In the genomic region with DNA sequence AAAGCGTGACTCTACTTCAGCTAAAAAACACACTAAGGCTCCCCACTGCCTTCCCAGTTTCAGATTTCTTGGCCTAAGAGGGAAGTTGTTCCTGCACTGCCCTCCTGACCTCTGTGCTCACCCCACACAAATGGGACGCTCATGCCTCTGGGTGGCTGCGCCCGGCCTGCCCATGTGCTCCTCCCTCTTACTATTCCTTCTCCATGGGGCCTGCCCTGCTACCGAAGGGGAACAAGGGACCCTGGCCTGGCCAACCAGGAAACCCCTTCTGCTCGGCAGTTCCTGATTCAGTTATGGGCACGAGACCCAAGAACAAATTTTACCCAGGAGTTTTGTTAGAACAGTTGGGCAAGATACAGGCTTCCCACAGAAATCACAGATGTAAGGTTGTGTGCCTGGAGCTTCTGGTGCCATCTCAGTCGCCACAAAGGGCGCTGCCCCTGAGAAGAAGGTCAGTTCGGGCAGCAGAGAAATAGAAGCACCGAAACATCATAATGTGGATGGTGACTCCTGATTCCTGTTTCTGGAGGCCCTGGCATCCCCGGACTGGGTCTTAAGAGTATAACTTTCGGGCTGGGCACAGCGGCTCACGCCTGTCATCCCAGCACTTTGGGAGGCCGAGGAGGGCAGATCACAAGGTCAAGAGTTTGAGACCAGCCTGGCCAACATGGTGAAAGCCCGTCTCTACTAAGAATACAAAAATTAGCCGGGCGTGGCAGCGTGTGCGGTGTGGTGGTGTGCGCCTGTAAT, we compare ENCODE assay signal across 17 cellular contexts. TPM values are rescaled to one million over a fixed set of nuclear protein-coding genes. Genes with fewer than 3 reads are reported as not detected.
DNase-seq lines count a peak whose midpoint lies in the region; ATAC-seq, FAIRE-seq and TF ChIP-seq lines count a peak whose summit lies in the region.
"Had no signal": no experiment of that assay in that cellular context is flagged by ENCODE, and none has a peak within 500 bp of the region (broad histone marks: within the 10 kb centered on the region; RNA-seq: fewer than 3 reads in every experiment).

No MANE protein-coding gene starts in this region.

- no peaks in the 10 kb centered on the region for H3K9me3 Mint-ChIP-seq in endodermal cell
- H3K9me3 Mint-ChIP-seq: activated CD4-positive, alpha-beta T cell treated with anti-CD3 and anti-CD28 coated beads, Interleukin-2, amount 10 ng/mL, durations not matched to agents 7 days and 5 days; effector memory CD8-positive, alpha-beta T cell had no signal

- H3K9me3 ChIP-seq in endodermal cell (ENCODE audit: control insufficient read depth, low read length): no peaks in the 10 kb centered on the region
- H3K9me3 ChIP-seq in HepG2 (ENCODE audit: low read length): no peaks in the 10 kb centered on the region
- H3K9me3 ChIP-seq in sigmoid colon: no peaks in the 10 kb centered on the region
- no peaks in the 10 kb centered on the region for H3K9me3 ChIP-seq in mammary epithelial cell (replicated peaks; ENCODE audit: insufficient read depth, low read length)
- H3K9me3 ChIP-seq: thoracic aorta had no signal

- no peak overlapping the region for H3K4me3 Mint-ChIP-seq in endodermal cell
- H3K4me3 Mint-ChIP-seq: activated CD4-positive, alpha-beta T cell treated with anti-CD3 and anti-CD28 coated beads, Interleukin-2, amount 10 ng/mL, durations not matched to agents 7 days and 5 days; effector memory CD8-positive, alpha-beta T cell had no signal

- peak; percentile 17; the same call in 1 of the 3 replicates for ATAC-seq in HepG2
- ATAC-seq in GM21825 (IDR thresholded peaks at IDR 0.05; ENCODE audit: unreplicated experiment): no peak
- ATAC-seq: effector memory CD8-positive, alpha-beta T cell had no signal

- peak overlapping the region; percentile 1 for H3K27ac Mint-ChIP-seq in endodermal cell
- H3K27ac Mint-ChIP-seq: activated CD4-positive, alpha-beta T cell treated with anti-CD3 and anti-CD28 coated beads, Interleukin-2, amount 10 ng/mL, durations not matched to agents 7 days and 5 days; effector memory CD8-positive, alpha-beta T cell had no signal

- dilution Hi-C loops in mammary epithelial cell (cut with HindIII; ENCODE audit: low sequenced_read_pairs): no loop called here

- whole genome bisulfite sequencing in endodermal cell (ENCODE audit: insufficient coverage in 1 of 2, insufficient read length in 1 of 2), 2 experiments: 91% methylated on average over 19 to 22 of the region's 22 CpGs
- WGBS in HepG2 (ENCODE audit: low lambda C conversion rate): 50% methylated on average over 18 of the region's 22 CpGs
- 70 to 82% methylated on average over 22 of the region's 22 CpGs for WGBS in sigmoid colon, 2 donors
- 92% methylated on average over 22 of the region's 22 CpGs for WGBS in mammary epithelial cell (ENCODE audit: low coverage, missing lambda C conversion rate)

- H3K9ac ChIP-seq in endodermal cell (ENCODE audit: extremely low read depth, low read length, poor library complexity, severe bottlenecking): no peak overlapping the region
- no peak overlapping the region for H3K9ac ChIP-seq in HepG2 (ENCODE audit: insufficient read depth, low read depth, low read length)
- H3K9ac ChIP-seq in mammary epithelial cell (ENCODE audit: insufficient read depth, low read length): no peak overlapping the region

- TF ChIP-seq CTCF in endodermal cell (conservative IDR thresholded peaks at IDR 0.05) (no peak), HepG2 (CRISPR knock-in tag; IDR thresholded peaks at IDR 0.05) (no peak), sigmoid colon (IDR thresholded peaks at IDR 0.05) (no peak), mammary epithelial cell (conservative IDR thresholded peaks at IDR 0.05 in 1 of 2, IDR thresholded peaks at IDR 0.05 in 1 of 2; ENCODE audit: extremely low read depth in 1 of 2, insufficient read depth in 1 of 2, low read depth in 1 of 2, low read length in 2 of 2) (no peak)

- H4K20me1 ChIP-seq in HepG2 (ENCODE audit: insufficient read depth, low read length) (0 out of 2 replicates have a peak, but pooled peaks cover 2% of the 10 kb centered on the region), mammary epithelial cell (ENCODE audit: insufficient read depth, low read length) (no peaks in the 10 kb centered on the region)

- peak; percentile 49 for DNase-seq in H7
- peak; percentile 46 for DNase-seq in endodermal cell
- no peak for DNase-seq in HepG2 (ENCODE audit: low spot score)
- peak; percentile 81 for DNase-seq in sigmoid colon
- DNase-seq in KG1 (lab: John Stamatoyannopoulos, UW): no peak
- no peak for DNase-seq in NCI-H146 (lab: John Stamatoyannopoulos, UW)
- DNase-seq in mammary epithelial cell: no peak
- DNase-seq: activated CD4-positive, alpha-beta T cell treated with anti-CD3 and anti-CD28 coated beads, Interleukin-2, amount 10 ng/mL, durations not matched to agents 7 days and 5 days; amygdala; effector memory CD8-positive, alpha-beta T cell; NCI-H187; NCI-H226; RPMI8226; SW 1271 had no signal

- no peak for TF ChIP-seq EP300 in HepG2 (IDR thresholded peaks at IDR 0.05; ENCODE audit: low read depth in 2 of 2, low read length in 2 of 2)
- no peak for TF ChIP-seq EP300 in HepG2 (CRISPR knock-in tag; IDR thresholded peaks at IDR 0.05; ENCODE audit: borderline replicate concordance)
- TF ChIP-seq EP300 in sigmoid colon (IDR thresholded peaks at IDR 0.05): no peak

- H3K4me2 ChIP-seq in HepG2 (ENCODE audit: low read depth, low read length): no peak overlapping the region; the same call in 1 of the 2 replicates
- no peak overlapping the region for H3K4me2 ChIP-seq in mammary epithelial cell (ENCODE audit: insufficient read depth, low read depth, low read length)

- BruUV-seq in HepG2 (replicated peaks; lab: Mats Ljungman, UMichigan) (no TSS peak), mammary epithelial cell (replicated peaks; lab: Mats Ljungman, UMichigan) (no TSS peak)

- CTCF ChIA-PET in HepG2 (lab: Yijun Ruan, JAX; ENCODE audit: low intra/inter-chr PET ratio, low total read pairs): no interaction called here
- CTCF ChIA-PET in mammary epithelial cell (lab: Charles Lee; ENCODE audit: low non-redundant PET): no interaction called here

- H3K4me1 ChIP-seq in endodermal cell (ENCODE audit: control insufficient read depth, insufficient read depth, low read length) (peaks cover 3% of the 10 kb centered on the region), HepG2 (ENCODE audit: insufficient read depth, low read length) (peaks cover 29% of the 10 kb centered on the region), sigmoid colon (peaks cover 0 to 27% (median 21%) of the 10 kb centered on the region in 4 donors), mammary epithelial cell (ENCODE audit: insufficient read depth, low read length) (peaks cover 4% of the 10 kb centered on the region)

- peaks cover 3% of the 10 kb centered on the region for H3K36me3 Mint-ChIP-seq in endodermal cell (ENCODE audit: low read depth)

- in situ Hi-C loops in HepG2 (cut with HindIII; ENCODE audit: extremely low pct_ligation_motif_present, low pct_unique_long_range_greater_than_20kb): no loop called here
- in situ Hi-C loops in mammary epithelial cell (cut with MboI; ENCODE audit: low sequenced_read_pairs in 2 of 2): no loop called here

- H3K79me2 ChIP-seq in HepG2 (ENCODE audit: insufficient read depth, low read length): no peaks in the 10 kb centered on the region
- no peaks in the 10 kb centered on the region for H3K79me2 ChIP-seq in mammary epithelial cell (ENCODE audit: insufficient read depth, low read length)

- no peak for TF ChIP-seq RAD21 in HepG2 (CRISPR knock-in tag; IDR thresholded peaks at IDR 0.05)

- FAIRE-seq in HepG2 (lab: Jason Lieb, UNC): no peak

- POLR2A ChIA-PET in HepG2 (lab: Yijun Ruan, JAX): no interaction called here

- peaks cover 31% of the 10 kb centered on the region for H3K27me3 Mint-ChIP-seq in endodermal cell (ENCODE audit: insufficient read depth)

- H3K4me1 Mint-ChIP-seq in endodermal cell: peaks cover 13% of the 10 kb centered on the region
- H3K4me1 Mint-ChIP-seq: activated CD4-positive, alpha-beta T cell treated with anti-CD3 and anti-CD28 coated beads, Interleukin-2, amount 10 ng/mL, durations not matched to agents 7 days and 5 days had no signal

- H3K27ac ChIP-seq in endodermal cell (ENCODE audit: low read depth, low read length) (no peak overlapping the region), HepG2 (ENCODE audit: extremely low read length, insufficient read depth, low read length) (no peak overlapping the region), sigmoid colon (peak overlapping the region in 2 of 4 donors; percentile 32 to 58), mammary epithelial cell (ENCODE audit: insufficient read depth, low read depth, low read length) (no peak overlapping the region)
- H3K27ac ChIP-seq: C4-2B, thoracic aorta had no signal

- H3K4me3 ChIP-seq in H7 (ENCODE audit: insufficient read depth, low read depth, low read length) (no peak overlapping the region), endodermal cell (ENCODE audit: low read length) (no peak overlapping the region), HepG2 (replicated peaks in 1 of 3; ENCODE audit: insufficient read depth in 1 of 3, low read depth in 2 of 3, low read length in 3 of 3) (no peak overlapping the region), sigmoid colon (no peak overlapping the region), mammary epithelial cell (replicated peaks in 1 of 3; ENCODE audit: insufficient read depth in 1 of 3, low read depth in 2 of 3, low read length in 3 of 3) (no peak overlapping the region)
- H3K4me3 ChIP-seq: thoracic aorta had no signal

- no peaks in the 10 kb centered on the region for H3K36me3 ChIP-seq in H7 (replicated peaks; ENCODE audit: control insufficient read depth, insufficient read depth, low read length)
- H3K36me3 ChIP-seq in endodermal cell (ENCODE audit: control insufficient read depth, insufficient read depth, low read length): no peaks in the 10 kb centered on the region
- no peaks in the 10 kb centered on the region for H3K36me3 ChIP-seq in HepG2 (replicated peaks in 1 of 2; ENCODE audit: control insufficient read depth in 1 of 2, insufficient read depth in 2 of 2, low read length in 2 of 2)
- no peaks in the 10 kb centered on the region for H3K36me3 ChIP-seq in sigmoid colon
- H3K36me3 ChIP-seq in mammary epithelial cell (ENCODE audit: insufficient read depth, low read length): no peaks in the 10 kb centered on the region
- H3K36me3 ChIP-seq: thoracic aorta had no signal

- no peak for TF ChIP-seq POLR2A in HepG2 (IDR thresholded peaks at IDR 0.05; ENCODE audit: insufficient read depth in 1 of 2, low read depth in 2 of 2, low read length in 2 of 2)
- no peak for TF ChIP-seq POLR2A in sigmoid colon (IDR thresholded peaks at IDR 0.05)

- H3K27me3 ChIP-seq in H7 (ENCODE audit: control insufficient read depth, insufficient read depth, low read length) (peaks cover 12% of the 10 kb centered on the region), endodermal cell (ENCODE audit: control insufficient read depth, insufficient read depth, low read length, poor library complexity, severe bottlenecking) (peaks cover 9% of the 10 kb centered on the region), HepG2 (ENCODE audit: control insufficient read depth in 1 of 2, insufficient read depth in 2 of 2, low read length in 2 of 2) (peaks cover 4 to 26% of the 10 kb centered on the region in 2 experiments; a peak in 4 of 5 replicates), sigmoid colon (peaks cover 23 to 35% (median 31%) of the 10 kb centered on the region in 3 donors), mammary epithelial cell (ENCODE audit: insufficient read depth, low read length) (peaks cover 5% of the 10 kb centered on the region)

- no peak overlapping the region for H2AFZ ChIP-seq in HepG2 (ENCODE audit: low read length)
- H2AFZ ChIP-seq in mammary epithelial cell (ENCODE audit: low read depth, low read length): no peak overlapping the region

- intact Hi-C loops in HepG2 (cut with micrococcal nuclease; ENCODE audit: unreplicated experiment) (no loop called here), sigmoid colon (cut with DNase I) (no loop called here), mammary epithelial cell (cut with micrococcal nuclease) (loop anchor here (10.0 kb wide), 1 partner anchor 208 kb away; the partner anchor contains the start of gene TPGS1)

RNA-seq across cellular contexts. Expression of gene PLPP2, which starts 5.4 kb away (rescaled TPM):
- 77.9 and 98.2 TPM in 2 replicates for total RNA-seq in H7 (2014; rRNA removed; shearing (Covaris generic))
- total RNA-seq in endodermal cell: 10 to 100 TPM; 49.9 to 56.9 TPM
- polyA plus RNA-seq in endodermal cell (2013, experiment 1 of 2): 5.0 TPM
- 5.8 TPM for polyA plus RNA-seq in endodermal cell (2013, experiment 2 of 2)
- total RNA-seq in HepG2 (2016; rRNA removed; fragmentation: Illumina TruSeq; extraction: Trizol): not detected in 2 replicates
- not detected in 2 replicates for total RNA-seq in HepG2 (2016; cell fraction: cytosol; rRNA removed; fragmentation: Illumina TruSeq; extraction: Trizol; ENCODE audit: low read depth)
- not detected in 2 replicates for total RNA-seq in HepG2 (2016; cell fraction: insoluble cytoplasmic fraction; rRNA removed; fragmentation: Illumina TruSeq; extraction: Trizol)
- total RNA-seq in HepG2 (2016; cell fraction: membrane; rRNA removed; fragmentation: Illumina TruSeq; extraction: Trizol): not detected in 2 replicates
- not detected in 2 replicates for total RNA-seq in HepG2 (2016; cell fraction: nucleus; rRNA removed; fragmentation: Illumina TruSeq; extraction: Trizol)
- polyA plus RNA-seq in HepG2 (2011; rRNA removed): not detected in 2 replicates
- 0.07 TPM in 1 of 2 replicates, not detected in the other for polyA plus RNA-seq in HepG2 (2011; cell fraction: cytosol; rRNA removed)
- polyA plus RNA-seq in HepG2 (2011; cell fraction: nucleus; rRNA removed): 0.19 and 0.31 TPM in 2 replicates
- 0.16 TPM in 1 of 2 replicates, not detected in the other for polyA plus RNA-seq in HepG2 (2012)
- polyA plus RNA-seq in HepG2 (2016; cell fraction: cytosol; fragmentation: Illumina TruSeq; extraction: Trizol; ENCODE audit: low read depth): not detected in 2 replicates
- not detected in 2 replicates for polyA plus RNA-seq in HepG2 (2016; cell fraction: insoluble cytoplasmic fraction; fragmentation: Illumina TruSeq; extraction: Trizol; ENCODE audit: low read depth)
- not detected in 2 replicates for polyA plus RNA-seq in HepG2 (2016; cell fraction: membrane; fragmentation: Illumina TruSeq; extraction: Trizol; ENCODE audit: low read depth)
- polyA plus RNA-seq in HepG2 (2016; cell fraction: nucleus; fragmentation: Illumina TruSeq; extraction: Trizol; ENCODE audit: insufficient read depth, low read depth): not detected in 2 replicates
- 78.3 TPM in 1 of 2 replicates, not detected in the other for polyA minus RNA-seq in HepG2 (2011; rRNA and poly(A)+ RNA removed; ENCODE audit: low replicate concordance)
- polyA minus RNA-seq in HepG2 (2011; cell fraction: cytosol; rRNA and poly(A)+ RNA removed): not detected in 2 replicates
- polyA minus RNA-seq in HepG2 (2011; cell fraction: nucleus; rRNA and poly(A)+ RNA removed): not detected in 2 replicates
- total RNA-seq in sigmoid colon: 1 to 10 TPM; 1.6 to 3.6 (median 2.3) TPM
- polyA plus RNA-seq in sigmoid colon: 100 to 1,000 TPM in 1 of 3 donors, 10 to 100 TPM in 2; 22.2 to 111 (median 29.6) TPM
- 10 to 100 TPM; 12.8 to 42.8 TPM for total RNA-seq in mammary epithelial cell
- polyA plus RNA-seq in mammary epithelial cell: 45.7 TPM
- 42.9 TPM for polyA minus RNA-seq in mammary epithelial cell

RNA-seq across cellular contexts. Expression of gene MIER2, which starts 47.9 kb away (rescaled TPM):
- 43.4 and 49.6 TPM in 2 replicates for total RNA-seq in H7 (2014; rRNA removed; shearing (Covaris generic))
- 10 to 100 TPM; 50.5 to 51.3 TPM for total RNA-seq in endodermal cell
- 42.8 TPM for polyA plus RNA-seq in endodermal cell (2013, experiment 1 of 2)
- polyA plus RNA-seq in endodermal cell (2013, experiment 2 of 2): 45.0 TPM
- total RNA-seq in HepG2 (2016; rRNA removed; fragmentation: Illumina TruSeq; extraction: Trizol): 7.9 and 9.6 TPM in 2 replicates
- 11.9 and 12.6 TPM in 2 replicates for total RNA-seq in HepG2 (2016; cell fraction: cytosol; rRNA removed; fragmentation: Illumina TruSeq; extraction: Trizol; ENCODE audit: low read depth)
- 10.4 and 13.2 TPM in 2 replicates for total RNA-seq in HepG2 (2016; cell fraction: insoluble cytoplasmic fraction; rRNA removed; fragmentation: Illumina TruSeq; extraction: Trizol)
- 8.0 and 11.3 TPM in 2 replicates for total RNA-seq in HepG2 (2016; cell fraction: membrane; rRNA removed; fragmentation: Illumina TruSeq; extraction: Trizol)
- total RNA-seq in HepG2 (2016; cell fraction: nucleus; rRNA removed; fragmentation: Illumina TruSeq; extraction: Trizol): 8.0 and 17.5 TPM in 2 replicates
- polyA plus RNA-seq in HepG2 (2011; rRNA removed): 22.9 and 25.7 TPM in 2 replicates
- polyA plus RNA-seq in HepG2 (2011; cell fraction: cytosol; rRNA removed): 8.3 and 13.6 TPM in 2 replicates
- polyA plus RNA-seq in HepG2 (2011; cell fraction: nucleus; rRNA removed): 54.0 and 67.5 TPM in 2 replicates
- 21.3 and 21.5 TPM in 2 replicates for polyA plus RNA-seq in HepG2 (2012)
- 1.2 and 1.7 TPM in 2 replicates for polyA plus RNA-seq in HepG2 (2016; cell fraction: cytosol; fragmentation: Illumina TruSeq; extraction: Trizol; ENCODE audit: low read depth)
- polyA plus RNA-seq in HepG2 (2016; cell fraction: insoluble cytoplasmic fraction; fragmentation: Illumina TruSeq; extraction: Trizol; ENCODE audit: low read depth): 9.7 and 15.4 TPM in 2 replicates
- 4.1 and 4.8 TPM in 2 replicates for polyA plus RNA-seq in HepG2 (2016; cell fraction: membrane; fragmentation: Illumina TruSeq; extraction: Trizol; ENCODE audit: low read depth)
- polyA plus RNA-seq in HepG2 (2016; cell fraction: nucleus; fragmentation: Illumina TruSeq; extraction: Trizol; ENCODE audit: insufficient read depth, low read depth): 29.5 and 34.6 TPM in 2 replicates
- polyA minus RNA-seq in HepG2 (2011; rRNA and poly(A)+ RNA removed; ENCODE audit: low replicate concordance): 39.4 and 61.2 TPM in 2 replicates
- 16.5 and 19.2 TPM in 2 replicates for polyA minus RNA-seq in HepG2 (2011; cell fraction: cytosol; rRNA and poly(A)+ RNA removed)
- 37.2 and 38.9 TPM in 2 replicates for polyA minus RNA-seq in HepG2 (2011; cell fraction: nucleus; rRNA and poly(A)+ RNA removed)
- total RNA-seq in sigmoid colon: 10 to 100 TPM; 11.4 to 31.9 (median 13.0) TPM
- 10 to 100 TPM in 1 of 3 donors, 1 to 10 TPM in 2; 6.6 to 15.5 (median 7.4) TPM for polyA plus RNA-seq in sigmoid colon
- 10 to 100 TPM; 17.8 to 41.6 TPM for total RNA-seq in mammary epithelial cell
- polyA plus RNA-seq in mammary epithelial cell: 18.0 TPM
- polyA minus RNA-seq in mammary epithelial cell: 102 TPM

Comparison
In these comparisons a context has a peak if more than half of its experiments do, and no peak if none do; other contexts are left out.
1. DNase-seq: peak in H7 (single experiment), endodermal cell (single experiment) and sigmoid colon (single experiment); none in HepG2 (single experiment), KG1 (single experiment), NCI-H146 (single experiment) and mammary epithelial cell (single experiment).